Comparison of ENCODE assay signal across 1 cellular context in the genomic region with DNA sequence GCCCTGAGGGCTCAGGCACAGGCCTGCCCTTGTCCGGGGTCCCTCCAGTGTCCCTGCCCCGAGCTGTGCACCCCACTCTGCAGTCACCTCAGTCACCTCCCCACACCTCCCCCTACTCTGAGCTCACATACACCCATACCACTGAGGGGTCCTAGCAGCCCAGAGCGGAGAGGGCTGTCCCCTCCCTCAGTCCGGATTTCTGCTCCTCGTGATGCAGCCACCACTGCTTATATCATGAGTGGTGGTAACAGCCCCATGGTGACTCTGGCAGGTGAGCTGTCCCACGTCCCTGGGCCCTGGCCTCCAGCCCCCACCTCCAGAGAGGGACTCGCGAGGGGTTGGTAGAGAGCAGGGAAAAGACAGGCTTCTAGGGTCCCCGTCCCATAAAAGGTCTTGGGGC.
TF ChIP-seq lines count a peak whose summit lies in the region.

No MANE protein-coding gene starts in this region.

TF ChIP-seq in SK-N-SH, 30 proteins besides CTCF, POLR2A, EP300 and RAD21:
- no peak for TF ChIP-seq ELF1 (IDR thresholded peaks at IDR 0.05)
- TF ChIP-seq SMC3 (IDR thresholded peaks at IDR 0.05; ENCODE audit: low read depth, low read length): no peak
- no peak for TF ChIP-seq GABPA (IDR thresholded peaks at IDR 0.05; ENCODE audit: low read depth)
- TF ChIP-seq IRF3 (IDR thresholded peaks at IDR 0.05; ENCODE audit: low read depth, low read length): no peak
- TF ChIP-seq USF1 (IDR thresholded peaks at IDR 0.05; ENCODE audit: borderline replicate concordance, low read depth): no peak
- TF ChIP-seq RXRA (IDR thresholded peaks at IDR 0.05; ENCODE audit: borderline replicate concordance, low read depth): no peak
- TF ChIP-seq FOSL2 (IDR thresholded peaks at IDR 0.05; ENCODE audit: borderline replicate concordance, low read depth): no peak
- no peak for TF ChIP-seq YY1 (IDR thresholded peaks at IDR 0.05; ENCODE audit: low read depth)
- TF ChIP-seq FOXM1 (IDR thresholded peaks at IDR 0.05; ENCODE audit: low read depth): no peak
- no peak for TF ChIP-seq NFIC (IDR thresholded peaks at IDR 0.05; ENCODE audit: borderline replicate concordance)
- TF ChIP-seq, protein P1, sequence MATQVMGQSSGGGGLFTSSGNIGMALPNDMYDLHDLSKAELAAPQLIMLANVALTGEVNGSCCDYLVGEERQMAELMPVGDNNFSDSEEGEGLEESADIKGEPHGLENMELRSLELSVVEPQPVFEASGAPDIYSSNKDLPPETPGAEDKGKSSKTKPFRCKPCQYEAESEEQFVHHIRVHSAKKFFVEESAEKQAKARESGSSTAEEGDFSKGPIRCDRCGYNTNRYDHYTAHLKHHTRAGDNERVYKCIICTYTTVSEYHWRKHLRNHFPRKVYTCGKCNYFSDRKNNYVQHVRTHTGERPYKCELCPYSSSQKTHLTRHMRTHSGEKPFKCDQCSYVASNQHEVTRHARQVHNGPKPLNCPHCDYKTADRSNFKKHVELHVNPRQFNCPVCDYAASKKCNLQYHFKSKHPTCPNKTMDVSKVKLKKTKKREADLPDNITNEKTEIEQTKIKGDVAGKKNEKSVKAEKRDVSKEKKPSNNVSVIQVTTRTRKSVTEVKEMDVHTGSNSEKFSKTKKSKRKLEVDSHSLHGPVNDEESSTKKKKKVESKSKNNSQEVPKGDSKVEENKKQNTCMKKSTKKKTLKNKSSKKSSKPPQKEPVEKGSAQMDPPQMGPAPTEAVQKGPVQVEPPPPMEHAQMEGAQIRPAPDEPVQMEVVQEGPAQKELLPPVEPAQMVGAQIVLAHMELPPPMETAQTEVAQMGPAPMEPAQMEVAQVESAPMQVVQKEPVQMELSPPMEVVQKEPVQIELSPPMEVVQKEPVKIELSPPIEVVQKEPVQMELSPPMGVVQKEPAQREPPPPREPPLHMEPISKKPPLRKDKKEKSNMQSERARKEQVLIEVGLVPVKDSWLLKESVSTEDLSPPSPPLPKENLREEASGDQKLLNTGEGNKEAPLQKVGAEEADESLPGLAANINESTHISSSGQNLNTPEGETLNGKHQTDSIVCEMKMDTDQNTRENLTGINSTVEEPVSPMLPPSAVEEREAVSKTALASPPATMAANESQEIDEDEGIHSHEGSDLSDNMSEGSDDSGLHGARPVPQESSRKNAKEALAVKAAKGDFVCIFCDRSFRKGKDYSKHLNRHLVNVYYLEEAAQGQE (IDR thresholded peaks at IDR 0.05; ENCODE audit: low read depth, low read length): no peak
- no peak for TF ChIP-seq MEF2A (IDR thresholded peaks at IDR 0.05; ENCODE audit: borderline replicate concordance, low read depth)
- no peak for TF ChIP-seq MXI1 (IDR thresholded peaks at IDR 0.05; ENCODE audit: low read depth, low read length)
- TF ChIP-seq GATA2 (CRISPR knock-in tag; IDR thresholded peaks at IDR 0.05): no peak
- no peak for TF ChIP-seq SIN3A (IDR thresholded peaks at IDR 0.05; ENCODE audit: borderline replicate concordance, low read depth, low read length)
- TF ChIP-seq RCOR1 (IDR thresholded peaks at IDR 0.05; ENCODE audit: low read length): no peak
- TF ChIP-seq TCF12 (IDR thresholded peaks at IDR 0.05): no peak
- no peak for TF ChIP-seq CHD2 (IDR thresholded peaks at IDR 0.05; ENCODE audit: low read length, partially characterized antibody)
- TF ChIP-seq, protein P2, sequence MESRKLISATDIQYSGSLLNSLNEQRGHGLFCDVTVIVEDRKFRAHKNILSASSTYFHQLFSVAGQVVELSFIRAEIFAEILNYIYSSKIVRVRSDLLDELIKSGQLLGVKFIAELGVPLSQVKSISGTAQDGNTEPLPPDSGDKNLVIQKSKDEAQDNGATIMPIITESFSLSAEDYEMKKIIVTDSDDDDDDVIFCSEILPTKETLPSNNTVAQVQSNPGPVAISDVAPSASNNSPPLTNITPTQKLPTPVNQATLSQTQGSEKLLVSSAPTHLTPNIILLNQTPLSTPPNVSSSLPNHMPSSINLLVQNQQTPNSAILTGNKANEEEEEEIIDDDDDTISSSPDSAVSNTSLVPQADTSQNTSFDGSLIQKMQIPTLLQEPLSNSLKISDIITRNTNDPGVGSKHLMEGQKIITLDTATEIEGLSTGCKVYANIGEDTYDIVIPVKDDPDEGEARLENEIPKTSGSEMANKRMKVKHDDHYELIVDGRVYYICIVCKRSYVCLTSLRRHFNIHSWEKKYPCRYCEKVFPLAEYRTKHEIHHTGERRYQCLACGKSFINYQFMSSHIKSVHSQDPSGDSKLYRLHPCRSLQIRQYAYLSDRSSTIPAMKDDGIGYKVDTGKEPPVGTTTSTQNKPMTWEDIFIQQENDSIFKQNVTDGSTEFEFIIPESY (IDR thresholded peaks at IDR 0.05; ENCODE audit: borderline replicate concordance, low read depth): no peak
- no peak for TF ChIP-seq EZH2phosphoT487 (IDR thresholded peaks at IDR 0.05; ENCODE audit: borderline replicate concordance, low read depth)
